ENCODE assay signal across 8 cellular contexts in the genomic region with DNA sequence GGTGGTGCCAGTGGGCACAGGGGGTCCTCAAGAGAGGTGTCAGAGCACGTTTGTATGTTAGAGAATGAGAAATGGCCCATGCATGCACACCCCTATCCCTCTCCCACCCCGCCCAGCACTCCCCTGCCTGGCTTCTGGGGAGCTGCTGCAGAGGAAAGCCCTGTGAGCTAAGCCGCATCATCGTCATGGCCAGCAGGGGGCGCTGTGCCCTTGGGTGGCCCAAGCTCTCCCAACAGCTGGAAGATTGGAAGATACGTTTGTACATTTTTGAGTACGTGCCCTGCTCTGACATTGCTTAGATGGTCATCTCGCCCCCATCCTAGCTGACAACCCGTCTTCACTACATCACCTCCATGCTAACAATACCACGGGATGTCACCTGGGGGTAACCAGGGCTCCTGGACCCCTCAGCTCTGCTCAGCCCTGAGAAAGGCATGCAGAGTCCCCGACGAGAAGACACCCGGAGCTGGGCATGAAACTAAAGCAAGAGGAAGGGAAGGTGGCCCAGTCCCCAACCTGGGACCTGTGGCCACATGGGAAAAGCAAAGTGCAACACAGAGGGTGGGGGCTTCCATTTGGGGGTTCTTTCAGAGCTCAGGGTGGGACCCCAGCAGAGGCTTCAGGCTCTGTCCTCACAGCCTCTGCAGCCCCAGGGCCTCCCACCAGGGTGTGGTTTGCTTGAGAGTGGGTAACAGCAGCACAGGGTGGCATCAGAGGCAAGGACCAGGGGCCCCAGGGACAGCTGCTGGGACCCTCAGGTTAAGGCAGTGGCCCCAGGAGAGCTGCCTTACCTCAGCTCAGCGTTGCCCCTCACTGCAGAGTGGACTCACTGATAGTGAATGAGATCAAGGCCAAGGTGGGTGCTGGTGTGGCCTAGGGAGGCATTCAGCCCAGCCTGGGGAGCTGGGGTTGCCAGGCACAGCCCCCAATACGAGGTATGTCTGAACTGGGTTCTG.
A peak's percentile ranks its signal among the peaks of the same experiment; 100 is the strongest.
DNase-seq lines count a peak whose midpoint lies in the region; ATAC-seq and TF ChIP-seq lines count a peak whose summit lies in the region.

No MANE protein-coding gene starts in this region.

- H3K4me3 ChIP-seq in adipocyte (ENCODE audit: low read length) (no peak overlapping the region), right atrium auricular region (no peak overlapping the region), sigmoid colon (no peak overlapping the region)

- no peak overlapping the region for H3K9ac ChIP-seq in adipocyte (ENCODE audit: low read length)

- TF ChIP-seq EP300 in sigmoid colon (IDR thresholded peaks at IDR 0.05), result no peak

- no peak for TF ChIP-seq POLR2A in sigmoid colon (IDR thresholded peaks at IDR 0.05)

- H3K9me3 Mint-ChIP-seq in T-helper 2 cell treated with Interferon-gamma antibody and Interleukin-4, amounts not matched to agents 5 μg/mL and 100 μg/mL, for 36 hours, result no peaks in the 10 kb centered on the region

- TF ChIP-seq CTCF in right atrium auricular region (IDR thresholded peaks at IDR 0.05) (peak; percentile 86 to 93), sigmoid colon (IDR thresholded peaks at IDR 0.05) (peak; percentile 18 to 78 (median 62))

- no peaks in the 10 kb centered on the region for H3K36me3 Mint-ChIP-seq in T-helper 2 cell treated with Interferon-gamma antibody and Interleukin-4, amounts not matched to agents 5 μg/mL and 100 μg/mL, for 36 hours (ENCODE audit: low read depth)

- H3K4me1 Mint-ChIP-seq in T-helper 2 cell treated with Interferon-gamma antibody and Interleukin-4, amounts not matched to agents 5 μg/mL and 100 μg/mL, for 36 hours (ENCODE audit: low read depth), result peaks cover 9% of the 10 kb centered on the region

- no peak overlapping the region for H3K4me3 Mint-ChIP-seq in T-helper 2 cell treated with Interferon-gamma antibody and Interleukin-4, amounts not matched to agents 5 μg/mL and 100 μg/mL, for 36 hours

- no peaks in the 10 kb centered on the region for H3K36me3 ChIP-seq in KOPT-K1 (ENCODE audit: insufficient read depth, low read length)
- H3K36me3 ChIP-seq in adipocyte (ENCODE audit: control insufficient read depth, insufficient read depth, low read length, severe bottlenecking), result no peaks in the 10 kb centered on the region
- H3K36me3 ChIP-seq in right atrium auricular region, result no peaks in the 10 kb centered on the region
- no peaks in the 10 kb centered on the region for H3K36me3 ChIP-seq in sigmoid colon

- H3K9me3 ChIP-seq in KOPT-K1 (ENCODE audit: insufficient read depth, low read length, poor library complexity, severe bottlenecking), result no peaks in the 10 kb centered on the region
- H3K9me3 ChIP-seq in adipocyte (ENCODE audit: control insufficient read depth, low read length), result no peaks in the 10 kb centered on the region
- no peaks in the 10 kb centered on the region for H3K9me3 ChIP-seq in right atrium auricular region
- H3K9me3 ChIP-seq in sigmoid colon, result no peaks in the 10 kb centered on the region

- H3K27ac ChIP-seq in KOPT-K1 (ENCODE audit: low read depth, low read length, poor library complexity, severe bottlenecking), result peak overlapping the region; percentile 62
- no peak overlapping the region for H3K27ac ChIP-seq in right atrium auricular region
- no peak overlapping the region for H3K27ac ChIP-seq in sigmoid colon

- WGBS in sigmoid colon, 2 donors, result 34 to 51% methylated on average over 15 of the region's 15 CpGs

- no peak for ATAC-seq in GM21737 (IDR thresholded peaks at IDR 0.05; ENCODE audit: unreplicated experiment)

- H3K27me3 ChIP-seq in adipocyte (replicated peaks; ENCODE audit: control insufficient read depth, insufficient read depth, low read length), result no peaks in the 10 kb centered on the region
- H3K27me3 ChIP-seq in right atrium auricular region, result no peaks in the 10 kb centered on the region
- H3K27me3 ChIP-seq in sigmoid colon, result no peaks in the 10 kb centered on the region

- DNase-seq in DMS79 treated with DMSO at 0.1 percent for 48 hours (lab: John Stamatoyannopoulos, UW) (peak; percentile 17), DMS79 (lab: John Stamatoyannopoulos, UW) (no peak), adipocyte (ENCODE audit: low read depth) (peak; percentile 86), right atrium auricular region (ENCODE audit: low spot score) (peak; percentile 84), sigmoid colon (peak; percentile 87)
- peak; percentile 70 for DNase-seq in T-helper 2 cell treated with Interferon-gamma antibody and Interleukin-4, amounts not matched to agents 5 μg/mL and 100 μg/mL, for 36 hours (ENCODE audit: low spot score)

- intact Hi-C loops in sigmoid colon (cut with DNase I), result loop anchor here (2.0 kb wide), 1 partner anchor 263 kb away; no protein-coding TSS in a partner anchor

- H3K27ac Mint-ChIP-seq in T-helper 2 cell treated with Interferon-gamma antibody and Interleukin-4, amounts not matched to agents 5 μg/mL and 100 μg/mL, for 36 hours, result no peak overlapping the region

- H3K27me3 Mint-ChIP-seq in T-helper 2 cell treated with Interferon-gamma antibody and Interleukin-4, amounts not matched to agents 5 μg/mL and 100 μg/mL, for 36 hours (ENCODE audit: low read depth), result no peaks in the 10 kb centered on the region

- H3K4me1 ChIP-seq in adipocyte (ENCODE audit: control insufficient read depth, insufficient read depth, low read length) (peaks cover 10% of the 10 kb centered on the region), right atrium auricular region (peaks cover 0 to 27% of the 10 kb centered on the region in 2 donors), sigmoid colon (no peaks in the 10 kb centered on the region)
